Comparison of ENCODE assay signal across 24 cellular contexts in genomic region chr1:107110346-107110745, GRCh38. TPM values are rescaled to one million over a fixed set of nuclear protein-coding genes. Genes with fewer than 3 reads are reported as not detected.
DNase-seq lines count a peak whose midpoint lies in the region; ATAC-seq and TF ChIP-seq lines count a peak whose summit lies in the region.
"Had no signal": no experiment of that assay in that cellular context is flagged by ENCODE, and none has a peak within 500 bp of the region (broad histone marks: within the 10 kb centered on the region; RNA-seq: fewer than 3 reads in every experiment).

No MANE protein-coding gene starts in this region.

- H3K27ac Mint-ChIP-seq in nephron = peak overlapping the region in 2 of 3 experiments; percentile 0 to 29
- no peak overlapping the region for H3K27ac Mint-ChIP-seq in activated T-helper 1 cell treated with anti-CD3 and anti-CD28 coated beads, Interleukin-12 subunit alpha, Interleukin-12 subunit beta, Interleukin-2, Interleukin-4 antibody, amounts not matched to agents 30 ng/mL and 10 ng/mL and 1 ng/mL, durations not matched to agents 14 hours and 24 hours and 36 hours
- H3K27ac Mint-ChIP-seq: CD8-positive, alpha-beta memory T cell had no signal

- H3K4me1 Mint-ChIP-seq in nephron = peaks cover 7% of the 10 kb centered on the region
- H3K4me1 Mint-ChIP-seq in activated T-helper 1 cell treated with anti-CD3 and anti-CD28 coated beads, Interleukin-12 subunit alpha, Interleukin-12 subunit beta, Interleukin-2, Interleukin-4 antibody, amounts not matched to agents 30 ng/mL and 10 ng/mL and 1 ng/mL, durations not matched to agents 14 hours and 24 hours and 36 hours (ENCODE audit: low read depth) = no peaks in the 10 kb centered on the region
- H3K4me1 Mint-ChIP-seq: CD8-positive, alpha-beta memory T cell had no signal

- no peaks in the 10 kb centered on the region for H3K9me3 Mint-ChIP-seq in nephron
- H3K9me3 Mint-ChIP-seq in activated T-helper 1 cell treated with anti-CD3 and anti-CD28 coated beads, Interleukin-12 subunit alpha, Interleukin-12 subunit beta, Interleukin-2, Interleukin-4 antibody, amounts not matched to agents 30 ng/mL and 10 ng/mL and 1 ng/mL, durations not matched to agents 14 hours and 24 hours and 36 hours = no peaks in the 10 kb centered on the region
- H3K9me3 Mint-ChIP-seq: CD8-positive, alpha-beta memory T cell had no signal

- no peaks in the 10 kb centered on the region for H3K27me3 Mint-ChIP-seq in nephron (ENCODE audit: low read depth)
- no peaks in the 10 kb centered on the region for H3K27me3 Mint-ChIP-seq in activated T-helper 1 cell treated with anti-CD3 and anti-CD28 coated beads, Interleukin-12 subunit alpha, Interleukin-12 subunit beta, Interleukin-2, Interleukin-4 antibody, amounts not matched to agents 30 ng/mL and 10 ng/mL and 1 ng/mL, durations not matched to agents 14 hours and 24 hours and 36 hours (ENCODE audit: insufficient read depth)

- H3K4me3 Mint-ChIP-seq in nephron = no peak overlapping the region
- no peak overlapping the region for H3K4me3 Mint-ChIP-seq in activated T-helper 1 cell treated with anti-CD3 and anti-CD28 coated beads, Interleukin-12 subunit alpha, Interleukin-12 subunit beta, Interleukin-2, Interleukin-4 antibody, amounts not matched to agents 30 ng/mL and 10 ng/mL and 1 ng/mL, durations not matched to agents 14 hours and 24 hours and 36 hours
- H3K4me3 Mint-ChIP-seq: CD8-positive, alpha-beta memory T cell had no signal

- intact Hi-C loops in activated T-helper 1 cell treated with anti-CD3 and anti-CD28 coated beads, Interleukin-12 subunit alpha, Interleukin-12 subunit beta, Interleukin-2, Interleukin-4 antibody, amounts not matched to agents 30 ng/mL and 10 ng/mL and 1 ng/mL, durations not matched to agents 14 hours and 24 hours and 36 hours (cut with micrococcal nuclease) = no loop called here

- no peak for TF ChIP-seq CTCF in nephron (IDR thresholded peaks at IDR 0.05; ENCODE audit: unreplicated experiment in 3 of 3)

- no peak for ATAC-seq in HG03354 (IDR thresholded peaks at IDR 0.05; ENCODE audit: poor library complexity, severe bottlenecking, unreplicated experiment)
- ATAC-seq: pancreas; right lobe of liver; stimulated activated naive CD8-positive, alpha-beta T cell treated with anti-CD3 and anti-CD28 coated beads, Interleukin-15, Interleukin-2, amounts not matched to agents 100 U/mL and 50 U/mL, for 24 hours had no signal

- DNase-seq in HCEC 1CT = peak; percentile 12
- DNase-seq in fibroblast of gingiva (ENCODE audit: low read depth) = peak; percentile 52
- no peak for DNase-seq in NCI-H526 (lab: John Stamatoyannopoulos, UW)
- no peak for DNase-seq in NCI-H526 treated with DMSO at 0.1 percent for 48 hours (lab: John Stamatoyannopoulos, UW)
- DNase-seq in activated T-helper 1 cell treated with anti-CD3 and anti-CD28 coated beads, Interleukin-12 subunit alpha, Interleukin-12 subunit beta, Interleukin-2, Interleukin-4 antibody, amounts not matched to agents 30 ng/mL and 10 ng/mL and 1 ng/mL, durations not matched to agents 14 hours and 24 hours and 36 hours (ENCODE audit: low spot score) = no peak
- DNase-seq: activated CD4-positive, CD25-positive, alpha-beta regulatory T cell treated with anti-CD3 and anti-CD28 coated beads, Interleukin-2, amount 50 U/mL, for 72 hours; activated gamma-delta T cell; AML-193; CD8-positive, alpha-beta memory T cell; effector memory CD4-positive, alpha-beta T cell; kidney glomerular epithelial cell; mammary epithelial cell; NCI-H2171; NCI-H524; pancreas; right lobe of liver; SJCRH30; stimulated activated CD4-positive, alpha-beta T cell treated with anti-CD3 and anti-CD28 coated beads, Interleukin-12 subunit alpha, Interleukin-12 subunit beta, amount 100 ng/mL, for 4 hours; stimulated activated CD4-positive, alpha-beta T cell treated with anti-CD3 and anti-CD28 coated beads, Interleukin-4, amount 100 ng/mL, for 4 hours; stimulated activated naive CD8-positive, alpha-beta T cell treated with anti-CD3 and anti-CD28 coated beads, Interleukin-15, Interleukin-2, amounts not matched to agents 100 U/mL and 50 U/mL, for 24 hours; T-helper 1 cell; thyroid gland had no signal

- no peaks in the 10 kb centered on the region for H3K36me3 Mint-ChIP-seq in nephron (ENCODE audit: low read depth)
- no peaks in the 10 kb centered on the region for H3K36me3 Mint-ChIP-seq in activated T-helper 1 cell treated with anti-CD3 and anti-CD28 coated beads, Interleukin-12 subunit alpha, Interleukin-12 subunit beta, Interleukin-2, Interleukin-4 antibody, amounts not matched to agents 30 ng/mL and 10 ng/mL and 1 ng/mL, durations not matched to agents 14 hours and 24 hours and 36 hours (ENCODE audit: low read depth)
- H3K36me3 Mint-ChIP-seq: CD8-positive, alpha-beta memory T cell had no signal

RNA-seq across cellular contexts. Expression of gene NTNG1, which starts 30.5 kb away (rescaled TPM):
- not detected in 2 replicates for total RNA-seq in activated T-helper 1 cell treated with anti-CD3 and anti-CD28 coated beads, Interleukin-12 subunit alpha, Interleukin-12 subunit beta, Interleukin-2, Interleukin-4 antibody, amounts not matched to agents 30 ng/mL and 10 ng/mL and 1 ng/mL, durations not matched to agents 14 hours and 24 hours and 36 hours
- total RNA-seq: CD8-positive, alpha-beta memory T cell; right lobe of liver; SJCRH30 had no signal

RNA-seq across cellular contexts. Expression of gene PRMT6, which starts 53.9 kb away (rescaled TPM):
- 27.3 and 28.2 TPM in 2 replicates for total RNA-seq in activated T-helper 1 cell treated with anti-CD3 and anti-CD28 coated beads, Interleukin-12 subunit alpha, Interleukin-12 subunit beta, Interleukin-2, Interleukin-4 antibody, amounts not matched to agents 30 ng/mL and 10 ng/mL and 1 ng/mL, durations not matched to agents 14 hours and 24 hours and 36 hours

Comparison
In these comparisons a context has a peak if more than half of its experiments do, and no peak if none do; other contexts are left out.
1. DNase-seq: peak in HCEC 1CT (single experiment) and fibroblast of gingiva (single experiment); none in NCI-H526 (0 of 2), NCI-H526 treated with DMSO at 0.1 percent for 48 hours (single experiment) and activated T-helper 1 cell treated with anti-CD3 and anti-CD28 coated beads, Interleukin-12 subunit alpha, Interleukin-12 subunit beta, Interleukin-2, Interleukin-4 antibody, amounts not matched to agents 30 ng/mL and 10 ng/mL and 1 ng/mL, durations not matched to agents 14 hours and 24 hours and 36 hours (single experiment).